ENCODE assay signal across 28 cellular contexts in the genomic region with DNA sequence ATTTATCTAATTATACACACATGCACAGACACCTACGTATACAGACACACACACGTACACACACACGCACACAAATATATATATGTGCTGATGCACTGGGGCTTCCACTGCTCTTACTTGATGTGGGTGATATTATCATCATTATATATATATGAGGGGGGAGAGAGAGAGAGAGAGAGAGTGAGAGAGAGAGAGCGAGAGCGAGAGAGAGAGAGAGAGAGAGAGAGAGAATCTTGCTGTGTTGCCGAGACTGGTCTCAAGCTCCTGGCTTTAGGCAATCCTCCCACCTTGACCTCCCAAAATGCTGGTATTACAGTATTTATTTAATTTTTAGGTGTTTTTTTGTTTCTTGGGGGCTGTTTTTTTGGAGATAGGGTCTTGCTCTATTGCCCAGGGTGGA.
"Had no signal": no experiment of that assay in that cellular context is flagged by ENCODE, and none has a peak within 500 bp of the region (broad histone marks: within the 10 kb centered on the region; RNA-seq: fewer than 3 reads in every experiment).

No MANE protein-coding gene starts in this region.

- H3K36me3 ChIP-seq: adrenal gland, right lobe of liver, transverse colon had no signal

- H3K9me3 ChIP-seq: neutrophil, testis, transverse colon had no signal

- H3K27ac Mint-ChIP-seq: activated CD4-positive, alpha-beta memory T cell treated with anti-CD3 and anti-CD28 coated beads for 36 hours; activated CD4-positive, alpha-beta T cell treated with anti-CD3 and anti-CD28 coated beads, Interleukin-2, amount 10 ng/mL, durations not matched to agents 24 days and 14 days; activated naive CD4-positive, alpha-beta T cell treated with anti-CD3 and anti-CD28 coated beads for 36 hours; activated naive CD8-positive, alpha-beta T cell treated with anti-CD3 and anti-CD28 coated beads for 36 hours; activated T-helper 1 cell treated with anti-CD3 and anti-CD28 coated beads, Interleukin-12 subunit alpha, Interleukin-12 subunit beta, Interleukin-2, Interleukin-4 antibody, amounts not matched to agents 30 ng/mL and 10 ng/mL and 1 ng/mL, durations not matched to agents 14 hours and 24 hours and 36 hours had no signal

- H3K4me3 ChIP-seq: adrenal gland, body of pancreas, coronary artery, gastroesophageal sphincter, hepatocyte, right lobe of liver, testis, transverse colon had no signal

- ATAC-seq: body of pancreas; gastroesophageal sphincter; left colon; naive thymus-derived CD8-positive, alpha-beta T cell; right lobe of liver; stimulated activated naive CD8-positive, alpha-beta T cell treated with anti-CD3 and anti-CD28 coated beads, Interleukin-15, Interleukin-2, amounts not matched to agents 100 U/mL and 50 U/mL, for 24 hours had no signal

- H3K27me3 ChIP-seq: adrenal gland, body of pancreas, dorsolateral prefrontal cortex, gastroesophageal sphincter, hepatocyte, neutrophil, right lobe of liver, testis, transverse colon had no signal

- H3K27ac ChIP-seq: adrenal gland, body of pancreas, coronary artery, gastroesophageal sphincter, hepatocyte, neutrophil, right lobe of liver, testis, transverse colon, VCaP had no signal

- DNase-seq: activated CD4-positive, alpha-beta memory T cell treated with anti-CD3 and anti-CD28 coated beads for 36 hours; activated CD4-positive, alpha-beta T cell treated with anti-CD3 and anti-CD28 coated beads, Interleukin-2, amount 10 ng/mL, durations not matched to agents 24 days and 14 days; activated CD4-positive, CD25-positive, alpha-beta regulatory T cell treated with anti-CD3 and anti-CD28 coated beads, Interleukin-2, amount 50 U/mL, for 72 hours; activated effector memory CD4-positive, alpha-beta T cell treated with anti-CD3 and anti-CD28 coated beads, Interleukin-2, amount 50 U/mL, for 16 hours; activated naive CD4-positive, alpha-beta T cell treated with anti-CD3 and anti-CD28 coated beads for 36 hours; activated naive CD8-positive, alpha-beta T cell treated with anti-CD3 and anti-CD28 coated beads for 36 hours; adrenal gland; aorta; body of pancreas; cerebellar nuclear complex; effector memory CD4-positive, alpha-beta T cell; erythroblast; kidney; left colon; midbrain; naive thymus-derived CD8-positive, alpha-beta T cell; right lobe of liver; stimulated activated CD4-positive, alpha-beta T cell treated with anti-CD3 and anti-CD28 coated beads, Interleukin-2, amount 100 ng/mL, for 48 hours; stimulated activated naive CD8-positive, alpha-beta T cell treated with anti-CD3 and anti-CD28 coated beads, Interleukin-15, Interleukin-2, amounts not matched to agents 100 U/mL and 50 U/mL, for 24 hours; testis; transverse colon had no signal

- H3K4me3 Mint-ChIP-seq: activated CD4-positive, alpha-beta memory T cell treated with anti-CD3 and anti-CD28 coated beads for 36 hours; activated CD4-positive, alpha-beta T cell treated with anti-CD3 and anti-CD28 coated beads, Interleukin-2, amount 10 ng/mL, durations not matched to agents 24 days and 14 days; activated naive CD4-positive, alpha-beta T cell treated with anti-CD3 and anti-CD28 coated beads for 36 hours; activated naive CD8-positive, alpha-beta T cell treated with anti-CD3 and anti-CD28 coated beads for 36 hours had no signal

- H3K27me3 Mint-ChIP-seq: activated CD4-positive, alpha-beta memory T cell treated with anti-CD3 and anti-CD28 coated beads for 36 hours; activated CD4-positive, alpha-beta T cell treated with anti-CD3 and anti-CD28 coated beads, Interleukin-2, amount 10 ng/mL, durations not matched to agents 24 days and 14 days; activated naive CD8-positive, alpha-beta T cell treated with anti-CD3 and anti-CD28 coated beads for 36 hours; naive thymus-derived CD8-positive, alpha-beta T cell had no signal
